In genomic region chr1:241846862-241847539, GRCh38 we compare ENCODE assay signal across 7 cellular contexts. TPM values are rescaled to one million over a fixed set of nuclear protein-coding genes. Genes with fewer than 3 reads are reported as not detected.
DNase-seq lines count a peak whose midpoint lies in the region; ATAC-seq and TF ChIP-seq lines count a peak whose summit lies in the region.

No MANE protein-coding gene starts in this region.

- H3K4me3 ChIP-seq in WI38 (ENCODE audit: low read depth, low read length) = peak overlapping the region; percentile 93
- H3K4me3 ChIP-seq in gastroesophageal sphincter = peak overlapping the region; percentile 64 to 72

- no peaks in the 10 kb centered on the region for H3K9me3 Mint-ChIP-seq in HFFc6
- H3K9me3 Mint-ChIP-seq in stimulated activated naive CD8-positive, alpha-beta T cell treated with anti-CD3 and anti-CD28 coated beads, Interleukin-15, amount 100 ng/mL, for 72 hours = no peaks in the 10 kb centered on the region

- peak overlapping the region; percentile 100 for H3K27ac Mint-ChIP-seq in HFFc6
- H3K27ac Mint-ChIP-seq in stimulated activated naive CD8-positive, alpha-beta T cell treated with anti-CD3 and anti-CD28 coated beads, Interleukin-15, amount 100 ng/mL, for 72 hours = peak overlapping the region in 1 of 2 donors; percentile 99

- WGBS in gastroesophageal sphincter (ENCODE audit: low coverage in 1 of 2), 2 donors = 77% methylated on average over 3 to 4 of the region's 4 CpGs

- no peak for DNase-seq in HFFc6
- no peak for DNase-seq in stimulated activated naive CD8-positive, alpha-beta T cell treated with anti-CD3 and anti-CD28 coated beads, Interleukin-15, amount 100 ng/mL, for 72 hours
- DNase-seq in Kasumi-1 (lab: John Stamatoyannopoulos, UW) = no peak

- H3K4me3 Mint-ChIP-seq in HFFc6 = peak overlapping the region; percentile 99
- H3K4me3 Mint-ChIP-seq in stimulated activated naive CD8-positive, alpha-beta T cell treated with anti-CD3 and anti-CD28 coated beads, Interleukin-15, amount 100 ng/mL, for 72 hours = peak overlapping the region; percentile 99

- H3K27me3 ChIP-seq in gastroesophageal sphincter = no peaks in the 10 kb centered on the region

- H3K27ac ChIP-seq in gastroesophageal sphincter = peak overlapping the region in 3 of 4 donors; percentile 92 to 99 (median 94)

- ATAC-seq in gastroesophageal sphincter = no peak
- ATAC-seq in stimulated activated naive CD8-positive, alpha-beta T cell treated with anti-CD3 and anti-CD28 coated beads, Interleukin-15, amount 100 ng/mL, for 72 hours = no peak
- no peak for ATAC-seq in HG02884 (IDR thresholded peaks at IDR 0.05; ENCODE audit: unreplicated experiment)
- no peak for ATAC-seq in GM21367 (IDR thresholded peaks at IDR 0.05; ENCODE audit: unreplicated experiment)

- H3K4me1 ChIP-seq in gastroesophageal sphincter = peaks cover 0 to 15% (median 5%) of the 10 kb centered on the region in 3 donors

- H3K27me3 Mint-ChIP-seq in HFFc6 (ENCODE audit: insufficient read depth) = peaks cover 6% of the 10 kb centered on the region; the same call in 1 of the 2 replicates
- peaks cover 7% of the 10 kb centered on the region for H3K27me3 Mint-ChIP-seq in stimulated activated naive CD8-positive, alpha-beta T cell treated with anti-CD3 and anti-CD28 coated beads, Interleukin-15, amount 100 ng/mL, for 72 hours

- no peaks in the 10 kb centered on the region for H3K36me3 ChIP-seq in gastroesophageal sphincter

- no peak for TF ChIP-seq EP300 in gastroesophageal sphincter (IDR thresholded peaks at IDR 0.05)

- no peak for TF ChIP-seq POLR2A in gastroesophageal sphincter (IDR thresholded peaks at IDR 0.05)

- H3K4me1 Mint-ChIP-seq in HFFc6 (ENCODE audit: low read depth) = peaks cover 45% of the 10 kb centered on the region
- peaks cover 24% of the 10 kb centered on the region for H3K4me1 Mint-ChIP-seq in stimulated activated naive CD8-positive, alpha-beta T cell treated with anti-CD3 and anti-CD28 coated beads, Interleukin-15, amount 100 ng/mL, for 72 hours

- no peak for TF ChIP-seq CTCF in HFFc6 (IDR thresholded peaks at IDR 0.05)
- TF ChIP-seq CTCF in WI38 (IDR thresholded peaks at IDR 0.05; ENCODE audit: low read depth, low read length) = no peak
- TF ChIP-seq CTCF in gastroesophageal sphincter (IDR thresholded peaks at IDR 0.05) = no peak

- H3K36me3 Mint-ChIP-seq in HFFc6 (ENCODE audit: low read depth) = no peaks in the 10 kb centered on the region; the same call in 1 of the 2 replicates

- H3K9me3 ChIP-seq in gastroesophageal sphincter = no peaks in the 10 kb centered on the region

RNA-seq across cellular contexts. Expression of gene EXO1, which starts 1.0 kb away (rescaled TPM):
- total RNA-seq in HFFc6 (2021; fragmentation: NEBNext Ultra II Directional; extraction: Animal tissue kit (Norgen Biotek cat#: 25700)) = 10 to 100 TPM in 5 of 6 experiments, 1 to 10 TPM in 1; 6.5 to 15.7 (median 15.2) TPM
- under 1 TPM in 1 of 4 donors, not detected in 3; 0.30 TPM for total RNA-seq in gastroesophageal sphincter

Comparison
In these comparisons a context has a peak if more than half of its experiments do, and no peak if none do; other contexts are left out.
1. RNA of gene EXO1, which starts 1.0 kb away (total RNA-seq): 6.5 to 15.7 TPM in HFFc6; 0.30 TPM in gastroesophageal sphincter; every median in the first group is over 4 times any median in the second.